ENCODE assay signal across 8 cellular contexts in genomic region chr16:68022278-68022727, GRCh38. TPM values are rescaled to one million over a fixed set of nuclear protein-coding genes. Genes with fewer than 3 reads are reported as not detected.
A peak's percentile ranks its signal among the peaks of the same experiment; 100 is the strongest.
DNase-seq lines count a peak whose midpoint lies in the region; ATAC-seq and TF ChIP-seq lines count a peak whose summit lies in the region.

No MANE protein-coding gene starts in this region.

- no peaks in the 10 kb centered on the region for H3K27me3 ChIP-seq in mucosa of stomach (ENCODE audit: control insufficient read depth, insufficient read depth, low read length)

- H3K27ac Mint-ChIP-seq in IgD-negative memory B cell (peak overlapping the region; percentile 47 to 99 (median 82)), chondrocyte (ENCODE audit: unreplicated experiment) (peak overlapping the region; percentile 99)

- H3K4me1 ChIP-seq in mucosa of stomach (ENCODE audit: control insufficient read depth, insufficient read depth, low read length), result peaks cover 15% of the 10 kb centered on the region

- peak; percentile 6 for ATAC-seq in GM19023 (IDR thresholded peaks at IDR 0.05; ENCODE audit: unreplicated experiment)
- no peak for ATAC-seq in GM21737 (IDR thresholded peaks at IDR 0.05; ENCODE audit: unreplicated experiment)

- peak overlapping the region; percentile 81 for H3K4me3 ChIP-seq in mucosa of stomach (ENCODE audit: low read length)

- peak overlapping the region; percentile 91 for H3K9ac ChIP-seq in mucosa of stomach (ENCODE audit: low read length)

- H3K4me3 Mint-ChIP-seq in IgD-negative memory B cell (peak overlapping the region; percentile 83 to 100 (median 98)), chondrocyte (ENCODE audit: unreplicated experiment) (peak overlapping the region; percentile 100)

- H3K36me3 ChIP-seq in mucosa of stomach (ENCODE audit: control insufficient read depth, insufficient read depth, low read length), result no peaks in the 10 kb centered on the region

- H3K4me1 Mint-ChIP-seq in IgD-negative memory B cell (peaks cover 4 to 27% (median 5%) of the 10 kb centered on the region in 3 donors), chondrocyte (ENCODE audit: low read depth) (peaks cover 25% of the 10 kb centered on the region)

- peaks cover 5% of the 10 kb centered on the region for H3K36me3 Mint-ChIP-seq in IgD-negative memory B cell
- peaks cover 2% of the 10 kb centered on the region for H3K36me3 Mint-ChIP-seq in chondrocyte (ENCODE audit: low read depth)

- H3K27me3 Mint-ChIP-seq in IgD-negative memory B cell (peaks cover 4% of the 10 kb centered on the region), chondrocyte (ENCODE audit: low read depth) (no peaks in the 10 kb centered on the region)

- DNase-seq in chondrocyte (ENCODE audit: low spot score) (no peak), putamen (ENCODE audit: low spot score) (no peak), pons (ENCODE audit: low spot score) (no peak), NCI-H446 (lab: John Stamatoyannopoulos, UW) (no peak)

- no peaks in the 10 kb centered on the region for H3K9me3 ChIP-seq in mucosa of stomach (ENCODE audit: control insufficient read depth, low read length)

- H3K9me3 Mint-ChIP-seq in IgD-negative memory B cell (no peaks in the 10 kb centered on the region), chondrocyte (ENCODE audit: low read depth) (no peaks in the 10 kb centered on the region)

- TF ChIP-seq CTCF in chondrocyte (IDR thresholded peaks at IDR 0.05), result no peak

RNA-seq across cellular contexts. Expression of gene DDX28, which starts 0.7 kb away (rescaled TPM):
- 35.8 TPM for polyA plus RNA-seq in IgD-negative memory B cell
- 5.8 to 6.7 TPM (median 6.6 TPM) in 3 replicates for total RNA-seq in chondrocyte

RNA-seq across cellular contexts. Expression of gene DUS2, which starts 0.8 kb away (rescaled TPM):
- 68.3 TPM for polyA plus RNA-seq in IgD-negative memory B cell
- 12.2 to 15.9 TPM (median 12.7 TPM) in 3 replicates for total RNA-seq in chondrocyte

RNA-seq across cellular contexts. Expression of gene DPEP2NB, which starts 6.6 kb away (rescaled TPM):
- polyA plus RNA-seq in IgD-negative memory B cell, result not detected
- total RNA-seq in chondrocyte, result not detected in 3 replicates

RNA-seq across cellular contexts. Expression of gene DPEP2, which starts 23.0 kb away (rescaled TPM):
- polyA plus RNA-seq in IgD-negative memory B cell, result 45.3 TPM
- not detected in 3 replicates for total RNA-seq in chondrocyte

RNA-seq across cellular contexts. Expression of gene DPEP3, which starts 42.0 kb away (rescaled TPM):
- not detected for polyA plus RNA-seq in IgD-negative memory B cell
- total RNA-seq in chondrocyte, result not detected in 3 replicates
